1 cellular context compared by ENCODE assay signal in genomic region chr5:94028001-94028400, GRCh38.
TF ChIP-seq lines count a peak whose summit lies in the region.

No MANE protein-coding gene starts in this region.

TF ChIP-seq in IMR-90, 13 proteins besides CTCF, POLR2A, EP300 and RAD21 (continued from another document):
- TF ChIP-seq FOS (IDR thresholded peaks at IDR 0.05; ENCODE audit: low read depth, low read length): no peak
- TF ChIP-seq RCOR1 (IDR thresholded peaks at IDR 0.05; ENCODE audit: insufficient replicate concordance, low read length): no peak
- no peak for TF ChIP-seq SMC3 (IDR thresholded peaks at IDR 0.05; ENCODE audit: low read depth, low read length)
- TF ChIP-seq MAZ (IDR thresholded peaks at IDR 0.05; ENCODE audit: borderline replicate concordance, low read depth, low read length): no peak
- TF ChIP-seq CEBPB (IDR thresholded peaks at IDR 0.05; ENCODE audit: low read depth, low read length): no peak
- no peak for TF ChIP-seq MXI1 (IDR thresholded peaks at IDR 0.05; ENCODE audit: borderline replicate concordance, low read depth, low read length)
- TF ChIP-seq NFE2L2 (IDR thresholded peaks at IDR 0.05; ENCODE audit: low read depth, low read length): no peak
- no peak for TF ChIP-seq BHLHE40 (IDR thresholded peaks at IDR 0.05; ENCODE audit: low read depth, low read length)
TF ChIP-seq in IMR-90: peak in this region for 0.
